1 cellular context compared by ENCODE assay signal in genomic region chr17:48733632-48734327, GRCh38.
TF ChIP-seq lines count a peak whose summit lies in the region.

No MANE protein-coding gene starts in this region.

TF ChIP-seq in HepG2, 621 proteins besides CTCF, POLR2A, EP300 and RAD21:
- TF ChIP-seq IRF2 (CRISPR knock-in tag; IDR thresholded peaks at IDR 0.05) = no peak
- TF ChIP-seq ZBTB21 (CRISPR knock-in tag; IDR thresholded peaks at IDR 0.05) = no peak
- no peak for TF ChIP-seq HNRNPLL (IDR thresholded peaks at IDR 0.05; ENCODE audit: low read depth, low read length, poor library complexity, severe bottlenecking)
- TF ChIP-seq ZNF850 (CRISPR knock-in tag; conservative IDR thresholded peaks at IDR 0.05) = no peak
- TF ChIP-seq, protein P1, sequence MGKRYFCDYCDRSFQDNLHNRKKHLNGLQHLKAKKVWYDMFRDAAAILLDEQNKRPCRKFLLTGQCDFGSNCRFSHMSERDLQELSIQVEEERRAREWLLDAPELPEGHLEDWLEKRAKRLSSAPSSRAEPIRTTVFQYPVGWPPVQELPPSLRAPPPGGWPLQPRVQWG (CRISPR knock-in tag; IDR thresholded peaks at IDR 0.05; ENCODE audit: borderline replicate concordance, low read depth) = no peak
- TF ChIP-seq ZBTB39 (CRISPR knock-in tag; IDR thresholded peaks at IDR 0.05) = no peak
- no peak for TF ChIP-seq ZNF143 (CRISPR knock-in tag; IDR thresholded peaks at IDR 0.05)
- no peak for TF ChIP-seq RARG (CRISPR knock-in tag; IDR thresholded peaks at IDR 0.05; ENCODE audit: low read depth)
- TF ChIP-seq ZNF280D (CRISPR knock-in tag; IDR thresholded peaks at IDR 0.05) = no peak
